In genomic region chr19:17967258-17968051, GRCh38 we compare ENCODE assay signal across 10 cellular contexts. TPM values are rescaled to one million over a fixed set of nuclear protein-coding genes. Genes with fewer than 3 reads are reported as not detected.
DNase-seq lines count a peak whose midpoint lies in the region; TF ChIP-seq lines count a peak whose summit lies in the region.
"Had no signal": no experiment of that assay in that cellular context is flagged by ENCODE, and none has a peak within 500 bp of the region (broad histone marks: within the 10 kb centered on the region; RNA-seq: fewer than 3 reads in every experiment).

No MANE protein-coding gene starts in this region.

- H3K9ac ChIP-seq in iPS-15b (ENCODE audit: low read depth, low read length): peak overlapping the region; percentile 60

- no peaks in the 10 kb centered on the region for H3K9me2 ChIP-seq in OCI-LY7 (ENCODE audit: insufficient read depth, low read length)

- CTCF ChIA-PET in OCI-LY7 (lab: Charles Lee; ENCODE audit: unreplicated experiment): interaction anchor here (0.5 kb wide), 1 partner anchor 31 kb away, joined by 3 read pairs; no protein-coding TSS in a partner anchor

- no peaks in the 10 kb centered on the region for H3K9me3 Mint-ChIP-seq in activated T-cell treated with anti-CD3 and anti-CD28 coated beads, Interleukin-2, amount 50 U/mL, for 24 hours

- TF ChIP-seq CTCF in OCI-LY7 (conservative IDR thresholded peaks at IDR 0.05; ENCODE audit: low read length): no peak

- H3K4me1 Mint-ChIP-seq in activated T-cell treated with anti-CD3 and anti-CD28 coated beads, Interleukin-2, amount 50 U/mL, for 24 hours (ENCODE audit: low read depth): peaks cover 8% of the 10 kb centered on the region

- H3K27ac ChIP-seq in OCI-LY7 (ENCODE audit: low read depth, low read length, poor library complexity, severe bottlenecking): no peak overlapping the region

- H3K4me1 ChIP-seq in OCI-LY7 (ENCODE audit: insufficient read depth, low read length, poor library complexity, severe bottlenecking): no peaks in the 10 kb centered on the region
- peaks cover 8% of the 10 kb centered on the region for H3K4me1 ChIP-seq in iPS-15b (ENCODE audit: control insufficient read depth, insufficient read depth, low read length)

- H3K79me2 ChIP-seq in OCI-LY7 (ENCODE audit: insufficient read depth, low read depth, low read length): no peaks in the 10 kb centered on the region

- BruUV-seq in OCI-LY7 (replicated peaks; lab: Mats Ljungman, UMichigan): no TSS peak

- intact Hi-C loops in OCI-LY7 (cut with micrococcal nuclease; ENCODE audit: unreplicated experiment): no loop called here

- POLR2A ChIA-PET in OCI-LY7 (lab: Charles Lee): interaction anchor here (0.5 kb wide), 1 partner anchor 11 kb away, joined by 4 read pairs; no protein-coding TSS in a partner anchor

- H3K27me3 Mint-ChIP-seq in activated T-cell treated with anti-CD3 and anti-CD28 coated beads, Interleukin-2, amount 50 U/mL, for 24 hours: peaks cover 54% of the 10 kb centered on the region

- H3K27ac Mint-ChIP-seq in activated T-cell treated with anti-CD3 and anti-CD28 coated beads, Interleukin-2, amount 50 U/mL, for 24 hours: no peak overlapping the region

- H3K27me3 ChIP-seq in iPS-15b (ENCODE audit: control insufficient read depth, insufficient read depth, low read length): no peaks in the 10 kb centered on the region

- H2AFZ ChIP-seq in OCI-LY7 (ENCODE audit: low read length): no peak overlapping the region

- H3K4me2 ChIP-seq in OCI-LY7 (ENCODE audit: low read length): peak overlapping the region; percentile 56; the same call in 1 of the 2 replicates

- H3K36me3 ChIP-seq in OCI-LY7 (ENCODE audit: insufficient read depth, low read length) (no peaks in the 10 kb centered on the region), iPS-15b (ENCODE audit: control insufficient read depth, insufficient read depth, low read length) (peaks cover 4% of the 10 kb centered on the region)

- DNase-seq in activated T-cell treated with anti-CD3 and anti-CD28 coated beads, Interleukin-2, amount 50 U/mL, for 24 hours: no peak
- DNase-seq in activated T-cell treated with anti-CD3 and anti-CD28 coated beads for 4 hours (no peak), OCI-LY7 (ENCODE audit: low spot score) (no peak), skeletal muscle cell (ENCODE audit: low read depth) (no peak), hypothalamus (lab: John Stamatoyannopoulos, UW) (no peak), NCI-H2196 (lab: John Stamatoyannopoulos, UW; ENCODE audit: unreplicated experiment) (no peak)
- DNase-seq in stimulated activated CD4-positive, alpha-beta T cell treated with anti-CD3 and anti-CD28 coated beads, Interleukin-4, amount 100 ng/mL, for 1 hour: no peak
- DNase-seq: activated CD4-positive, alpha-beta T cell treated with anti-CD3 and anti-CD28 coated beads for 4 hours; activated gamma-delta T cell treated with Interleukin-2 at 50 U/mL for 16 hours had no signal

- H3K4me3 Mint-ChIP-seq in activated T-cell treated with anti-CD3 and anti-CD28 coated beads, Interleukin-2, amount 50 U/mL, for 24 hours: peak overlapping the region; percentile 42

- H3K4me3 ChIP-seq in OCI-LY7 (ENCODE audit: low read depth, low read length, poor library complexity, severe bottlenecking) (no peak overlapping the region), iPS-15b (ENCODE audit: low read depth, low read length) (peak overlapping the region; percentile 79), skeletal muscle cell (ENCODE audit: low read depth, low read length) (peak overlapping the region; percentile 9)

- no peaks in the 10 kb centered on the region for H3K36me3 Mint-ChIP-seq in activated T-cell treated with anti-CD3 and anti-CD28 coated beads, Interleukin-2, amount 50 U/mL, for 24 hours (ENCODE audit: low read depth)

- H4K20me1 ChIP-seq in OCI-LY7 (ENCODE audit: insufficient read depth, low read length): no peaks in the 10 kb centered on the region

- H3K9me3 ChIP-seq in OCI-LY7 (ENCODE audit: low read length) (no peaks in the 10 kb centered on the region), iPS-15b (ENCODE audit: control insufficient read depth, insufficient read depth, low read length) (no peaks in the 10 kb centered on the region)

RNA-seq across cellular contexts. Expression of gene KCNN1, which starts 0.5 kb away (rescaled TPM):
- total RNA-seq in OCI-LY7 (2014; rRNA removed; shearing (Covaris generic)): 0.51 and 1.1 TPM in 2 replicates
- total RNA-seq in OCI-LY7 (2022): 0.57 and 0.61 TPM in 2 replicates

RNA-seq across cellular contexts. Expression of gene CCDC124, which starts 34.6 kb away (rescaled TPM):
- 57.5 and 68.2 TPM in 2 replicates for total RNA-seq in OCI-LY7 (2014; rRNA removed; shearing (Covaris generic))
- 86.8 and 106 TPM in 2 replicates for total RNA-seq in OCI-LY7 (2022)

RNA-seq across cellular contexts. Expression of gene ARRDC2, which starts 40.5 kb away (rescaled TPM):
- total RNA-seq in OCI-LY7 (2014; rRNA removed; shearing (Covaris generic)): 27.3 and 30.7 TPM in 2 replicates
- 30.6 and 30.7 TPM in 2 replicates for total RNA-seq in OCI-LY7 (2022)
